9 cellular contexts compared by ENCODE assay signal in the genomic region with DNA sequence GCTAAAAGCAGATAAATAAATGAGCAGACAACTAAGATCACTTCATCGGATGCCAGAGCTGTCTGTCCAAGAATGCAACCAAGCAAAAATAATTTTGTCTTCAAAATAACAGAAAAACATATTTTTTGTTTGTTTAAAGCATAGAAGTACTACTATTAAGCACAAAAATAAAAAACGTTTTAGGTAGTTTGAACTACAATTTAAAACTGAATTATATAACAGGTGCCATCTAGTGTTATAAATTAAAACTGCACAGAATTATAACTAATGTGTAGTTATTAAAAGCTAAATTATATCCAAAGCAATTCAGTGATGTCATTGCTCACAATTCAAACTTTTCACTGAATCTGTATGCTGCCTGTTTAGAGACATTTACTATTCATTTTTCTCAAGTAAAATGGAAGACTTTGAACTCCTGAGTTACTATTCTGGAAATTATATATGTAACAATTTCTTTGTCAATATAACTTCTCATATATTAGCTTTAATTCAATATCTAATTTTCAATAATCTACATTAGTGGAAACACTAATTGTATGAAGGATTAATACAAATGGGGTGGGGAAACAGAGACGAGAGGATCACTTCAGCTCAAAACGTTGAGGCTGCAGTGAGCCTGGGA.
DNase-seq lines count a peak whose midpoint lies in the region; ATAC-seq and TF ChIP-seq lines count a peak whose summit lies in the region.
"Had no signal": no experiment of that assay in that cellular context is flagged by ENCODE, and none has a peak within 500 bp of the region (broad histone marks: within the 10 kb centered on the region; RNA-seq: fewer than 3 reads in every experiment).

No MANE protein-coding gene starts in this region.

- peak; percentile 29 for DNase-seq in NCI-H2171 treated with DMSO at 0.1 percent for 48 hours (lab: John Stamatoyannopoulos, UW)
- no peak for DNase-seq in NCI-H2171 (lab: John Stamatoyannopoulos, UW)
- peak; percentile 24 for DNase-seq in OCI-M1 (lab: John Stamatoyannopoulos, UW)
- DNase-seq in epithelial cell of esophagus (ENCODE audit: low read depth): peak; percentile 45
- DNase-seq in retinal pigment epithelial cell (ENCODE audit: low read depth): no peak
- DNase-seq in NCI-H226: no peak
- DNase-seq in stimulated activated naive B cell treated with anti-CD40 and anti-IgM and Interleukin-4, amounts not matched to agents 10 μg/mL and 1 μg/mL and 100 μg/mL, for 72 hours: no peak

- H3K36me3 Mint-ChIP-seq in stimulated activated naive B cell treated with anti-CD40 and anti-IgM and Interleukin-4, amounts not matched to agents 10 μg/mL and 1 μg/mL and 100 μg/mL, for 72 hours: peaks cover 20 to 37% of the 10 kb centered on the region in 2 donors

- H3K4me3 ChIP-seq in epithelial cell of esophagus (ENCODE audit: low read length): no peak overlapping the region
- no peak overlapping the region for H3K4me3 ChIP-seq in retinal pigment epithelial cell (ENCODE audit: low read length)
- H3K4me3 ChIP-seq: BLaER1 treated with 17β-estradiol and CSF1 and Interleukin-3, amounts not matched to agents 10 nM and 100 nM had no signal

- peaks cover 0 to 5% of the 10 kb centered on the region in 2 donors for H3K4me1 Mint-ChIP-seq in stimulated activated naive B cell treated with anti-CD40 and anti-IgM and Interleukin-4, amounts not matched to agents 10 μg/mL and 1 μg/mL and 100 μg/mL, for 72 hours

- no peak for ATAC-seq in HG03159 (IDR thresholded peaks at IDR 0.05; ENCODE audit: unreplicated experiment)
- ATAC-seq in stimulated activated naive B cell treated with anti-CD40 and anti-IgM and Interleukin-4, amounts not matched to agents 10 μg/mL and 1 μg/mL and 100 μg/mL, for 72 hours (replicated peaks): no peak

- H3K27me3 Mint-ChIP-seq in stimulated activated naive B cell treated with anti-CD40 and anti-IgM and Interleukin-4, amounts not matched to agents 10 μg/mL and 1 μg/mL and 100 μg/mL, for 72 hours: no peaks in the 10 kb centered on the region

- H3K4me3 Mint-ChIP-seq in stimulated activated naive B cell treated with anti-CD40 and anti-IgM and Interleukin-4, amounts not matched to agents 10 μg/mL and 1 μg/mL and 100 μg/mL, for 72 hours: no peak overlapping the region

- TF ChIP-seq CTCF in epithelial cell of esophagus (IDR thresholded peaks at IDR 0.05; ENCODE audit: insufficient read depth, low read depth, low read length, missing control alignments) (peak; percentile 10), retinal pigment epithelial cell (conservative IDR thresholded peaks at IDR 0.05; ENCODE audit: low read depth, low read length) (peak; percentile 22)

- H3K9me3 Mint-ChIP-seq in stimulated activated naive B cell treated with anti-CD40 and anti-IgM and Interleukin-4, amounts not matched to agents 10 μg/mL and 1 μg/mL and 100 μg/mL, for 72 hours: no peaks in the 10 kb centered on the region

- no peak overlapping the region for H3K27ac Mint-ChIP-seq in stimulated activated naive B cell treated with anti-CD40 and anti-IgM and Interleukin-4, amounts not matched to agents 10 μg/mL and 1 μg/mL and 100 μg/mL, for 72 hours

Comparison
In these comparisons a context has a peak if more than half of its experiments do, and no peak if none do; other contexts are left out.
1. DNase-seq: peak in NCI-H2171 treated with DMSO at 0.1 percent for 48 hours (single experiment), OCI-M1 (single experiment) and epithelial cell of esophagus (single experiment); none in NCI-H2171 (single experiment), retinal pigment epithelial cell (single experiment), NCI-H226 (single experiment) and stimulated activated naive B cell treated with anti-CD40 and anti-IgM and Interleukin-4, amounts not matched to agents 10 μg/mL and 1 μg/mL and 100 μg/mL, for 72 hours (single experiment).